Comparison of ENCODE assay signal across 23 cellular contexts in the genomic region with DNA sequence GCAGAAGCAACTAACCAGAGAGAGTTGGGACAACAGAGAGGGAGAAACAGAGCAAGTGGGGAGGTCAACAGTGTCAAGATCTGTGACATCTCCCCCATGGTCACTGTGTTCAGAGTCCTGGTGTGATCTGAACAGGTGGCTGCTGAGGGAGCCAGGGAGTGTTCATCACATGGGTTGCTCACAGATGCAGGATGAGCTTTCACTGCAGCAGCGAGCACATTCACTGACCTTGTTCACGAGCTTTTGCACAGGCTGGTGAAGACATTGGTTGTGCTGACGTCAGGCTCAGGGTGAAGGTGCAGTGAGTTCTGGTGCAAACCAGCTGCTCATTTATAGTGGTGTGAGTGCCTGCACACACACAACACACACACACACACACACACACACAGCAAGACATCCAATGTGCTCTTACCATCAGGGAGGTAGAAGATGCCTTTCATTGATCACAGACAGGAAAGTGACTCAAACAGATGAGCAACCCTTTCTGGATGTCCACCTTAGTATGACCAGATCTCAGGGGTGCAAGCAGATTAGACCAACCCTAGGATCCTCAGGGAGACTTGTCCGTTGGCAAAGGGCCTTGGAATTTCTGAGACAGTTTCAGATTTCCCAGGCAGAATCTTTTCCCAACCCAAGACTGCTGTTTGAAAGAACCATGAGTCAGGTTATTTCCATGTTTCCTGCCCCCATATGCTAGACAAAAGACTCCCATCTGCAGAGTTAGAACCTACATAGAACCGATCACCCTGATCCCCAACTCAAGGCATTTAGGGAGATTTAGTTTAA. TPM values are rescaled to one million over a fixed set of nuclear protein-coding genes. Genes with fewer than 3 reads are reported as not detected.
A peak's percentile ranks its signal among the peaks of the same experiment; 100 is the strongest.
DNase-seq lines count a peak whose midpoint lies in the region; ATAC-seq and TF ChIP-seq lines count a peak whose summit lies in the region.
"Had no signal": no experiment of that assay in that cellular context is flagged by ENCODE, and none has a peak within 500 bp of the region (broad histone marks: within the 10 kb centered on the region; RNA-seq: fewer than 3 reads in every experiment).

No MANE protein-coding gene starts in this region.

- no peak for TF ChIP-seq POLR2A in stomach (IDR thresholded peaks at IDR 0.05)

- DNase-seq in EH (ENCODE audit: low read depth) (peak; percentile 1), NCI-H226 (peak; percentile 52), endothelial cell (ENCODE audit: low spot score) (no peak), nephron progenitor cell (no peak), stomach (no peak), HCEC 1CT (no peak), NCI-H524 (lab: John Stamatoyannopoulos, UW) (no peak), sciatic nerve (ENCODE audit: low spot score) (no peak)
- DNase-seq: CD4-positive, CD25-positive, alpha-beta regulatory T cell; EL; GDM1; KG1; MG63; NCI-H2029; NCI-H69; Peyer's patch; SHP77 treated with DMSO at 0.1 percent for 48 hours; SK-N-SH; SW 1271 had no signal

- peaks cover 4% of the 10 kb centered on the region for H3K9me3 Mint-ChIP-seq in endothelial cell (ENCODE audit: unreplicated experiment)
- peaks cover 18% of the 10 kb centered on the region for H3K9me3 Mint-ChIP-seq in nephron progenitor cell

- TF ChIP-seq CTCF in endothelial cell (IDR thresholded peaks at IDR 0.05; ENCODE audit: unreplicated experiment) (no peak), nephron progenitor cell (IDR thresholded peaks at IDR 0.05) (no peak), stomach (IDR thresholded peaks at IDR 0.05) (no peak)

- TF ChIP-seq EP300 in stomach (IDR thresholded peaks at IDR 0.05) = no peak

- H3K27me3 Mint-ChIP-seq in endothelial cell (ENCODE audit: unreplicated experiment) (peaks cover 2% of the 10 kb centered on the region), nephron progenitor cell (ENCODE audit: low read depth, poor library complexity) (peaks cover 38% of the 10 kb centered on the region)

- no peak overlapping the region for H3K27ac ChIP-seq in stomach
- H3K27ac ChIP-seq: Peyer's patch had no signal

- H3K4me3 ChIP-seq in stomach = no peak overlapping the region
- H3K4me3 ChIP-seq: MG63, Peyer's patch had no signal

- no peak for ATAC-seq in sciatic nerve

- WGBS in stomach, 5 donors = 69 to 85% (median 79%) methylated on average over 5 of the region's 5 CpGs

- H3K4me3 Mint-ChIP-seq in endothelial cell (ENCODE audit: unreplicated experiment) (no peak overlapping the region), nephron progenitor cell (no peak overlapping the region)

- intact Hi-C loops in stomach (cut with DNase I; ENCODE audit: low total_unique reads) = no loop called here
- intact Hi-C loops in sciatic nerve (cut with DNase I) = no loop called here

- peaks cover 0 to 8% (median 5%) of the 10 kb centered on the region in 4 donors for H3K9me3 ChIP-seq in stomach
- H3K9me3 ChIP-seq: Peyer's patch, SK-N-SH had no signal

- H3K36me3 Mint-ChIP-seq in endothelial cell (ENCODE audit: low read depth, unreplicated experiment) (no peaks in the 10 kb centered on the region), nephron progenitor cell (ENCODE audit: low read depth) (no peaks in the 10 kb centered on the region)
- H3K36me3 Mint-ChIP-seq: CD4-positive, CD25-positive, alpha-beta regulatory T cell had no signal

- no peaks in the 10 kb centered on the region for H3K4me1 ChIP-seq in stomach
- H3K4me1 ChIP-seq: Peyer's patch had no signal

- H3K36me3 ChIP-seq in stomach = no peaks in the 10 kb centered on the region
- H3K36me3 ChIP-seq: MG63, Peyer's patch had no signal

- peaks cover 0 to 5% (median 0%) of the 10 kb centered on the region in 3 donors for H3K27me3 ChIP-seq in stomach
- H3K27me3 ChIP-seq: Peyer's patch had no signal

- H3K27ac Mint-ChIP-seq in endothelial cell (ENCODE audit: unreplicated experiment) (peak overlapping the region; percentile 54), nephron progenitor cell (peak overlapping the region; percentile 30)
- H3K27ac Mint-ChIP-seq: CD4-positive, CD25-positive, alpha-beta regulatory T cell had no signal

- H3K4me1 Mint-ChIP-seq in endothelial cell (ENCODE audit: unreplicated experiment) (peaks cover 26% of the 10 kb centered on the region), nephron progenitor cell (no peaks in the 10 kb centered on the region)
- H3K4me1 Mint-ChIP-seq: CD4-positive, CD25-positive, alpha-beta regulatory T cell had no signal

RNA-seq across cellular contexts. Expression of a gene that starts 44.3 kb away (rescaled TPM):
- total RNA-seq in endothelial cell (ENCODE audit: unreplicated experiment) = not detected
- not detected for total RNA-seq in stomach
- polyA plus RNA-seq in stomach = not detected
- not detected for total RNA-seq in sciatic nerve
- total RNA-seq: A172; CD4-positive, CD25-positive, alpha-beta regulatory T cell; NCI-H460; OCI-LY7; Peyer's patch had no signal
- polyA plus RNA-seq: BJ, SK-N-SH had no signal

Comparison
In these comparisons a context has a peak if more than half of its experiments do, and no peak if none do; other contexts are left out.
1. DNase-seq: peak in EH (single experiment) and NCI-H226 (single experiment); none in endothelial cell (single experiment), nephron progenitor cell (single experiment), stomach (single experiment), HCEC 1CT (single experiment), NCI-H524 (0 of 2) and sciatic nerve (single experiment).